22 cellular contexts compared by ENCODE assay signal in genomic region chr2:3953117-3953516, GRCh38.
DNase-seq lines count a peak whose midpoint lies in the region; ATAC-seq, FAIRE-seq and TF ChIP-seq lines count a peak whose summit lies in the region.
"Had no signal": no experiment of that assay in that cellular context is flagged by ENCODE, and none has a peak within 500 bp of the region (broad histone marks: within the 10 kb centered on the region; RNA-seq: fewer than 3 reads in every experiment).

No MANE protein-coding gene starts in this region.

- H4K8ac ChIP-seq in H1 (ENCODE audit: extremely low read depth, insufficient read depth, low read length) (no peak overlapping the region), neuronal stem cell (ENCODE audit: low read depth, low read length) (no peak overlapping the region)

- H3K56ac ChIP-seq in H1 (replicated peaks; ENCODE audit: insufficient read length, low read depth, low read length) = no peak overlapping the region

- no peaks in the 10 kb centered on the region for H3K27me3 Mint-ChIP-seq in activated CD8-positive, alpha-beta T cell treated with anti-CD3 and anti-CD28 coated beads, Interleukin-2, amount 10 ng/mL, durations not matched to agents 7 days and 5 days (ENCODE audit: low read depth)
- H3K27me3 Mint-ChIP-seq: B cell; CD4-positive, alpha-beta T cell had no signal

- H3K18ac ChIP-seq in H1 (ENCODE audit: extremely low read depth, low read length) = no peak overlapping the region
- H3K18ac ChIP-seq in neuronal stem cell (ENCODE audit: low read length) = peak overlapping the region; percentile 63

- TF ChIP-seq RAD21 in H1 (IDR thresholded peaks at IDR 0.05 in 1 of 2, conservative IDR thresholded peaks at IDR 0.05 in 1 of 2; ENCODE audit: low read depth in 2 of 2, low read length in 2 of 2) = no peak

- WGBS in H1 (ENCODE audit: extremely low coverage in 1 of 2, insufficient coverage in 1 of 2, insufficient read length in 1 of 2, insufficient replicate concordance in 2 of 2, low coverage in 1 of 2, low lambda C conversion rate in 2 of 2, missing lambda C conversion rate in 1 of 2), 2 experiments = 95% methylated on average over 11 of the region's 11 CpGs; no CpG with 5 or more reads in 1 of the 2 experiments
- WGBS in esophagus muscularis mucosa = no CpG with 5 or more reads among the region's 11 CpGs
- WGBS in neuronal stem cell (ENCODE audit: extremely low coverage in 2 of 2, insufficient read length in 2 of 2, insufficient replicate concordance in 1 of 2), 2 donors = no CpG with 5 or more reads among the region's 11 CpGs

- H2BK5ac ChIP-seq in H1 (ENCODE audit: low read depth, low read length) = no peak overlapping the region
- no peak overlapping the region for H2BK5ac ChIP-seq in neuronal stem cell (ENCODE audit: low read length)

- no peak for ATAC-seq in activated CD8-positive, alpha-beta T cell treated with anti-CD3 and anti-CD28 coated beads, Interleukin-2, amount 10 ng/mL, durations not matched to agents 7 days and 5 days
- ATAC-seq: A549; CD8-positive, alpha-beta T cell had no signal

- no peak overlapping the region for H3K27ac Mint-ChIP-seq in activated CD8-positive, alpha-beta T cell treated with anti-CD3 and anti-CD28 coated beads, Interleukin-2, amount 10 ng/mL, durations not matched to agents 7 days and 5 days
- H3K27ac Mint-ChIP-seq: B cell; CD4-positive, alpha-beta T cell; CD8-positive, alpha-beta T cell had no signal

- H3K4me3 ChIP-seq in H1 (ENCODE audit: extremely low read depth in 1 of 4, insufficient read depth in 2 of 4, low read depth in 3 of 4, low read length in 4 of 4) (no peak overlapping the region), esophagus muscularis mucosa (no peak overlapping the region), neuronal stem cell (ENCODE audit: low read length in 2 of 2) (no peak overlapping the region)
- H3K4me3 ChIP-seq: A549; BLaER1 treated with 17β-estradiol and CSF1 and Interleukin-3, amounts not matched to agents 10 nM and 100 nM had no signal

- H3K27me3 ChIP-seq in H1 (replicated peaks in 1 of 4; ENCODE audit: control insufficient read depth in 3 of 4, extremely low read depth in 1 of 4, insufficient read depth in 3 of 4, low read length in 3 of 4) (no peaks in the 10 kb centered on the region), esophagus muscularis mucosa (peaks cover 0 to 31% (median 0%) of the 10 kb centered on the region in 4 donors), neuronal stem cell (ENCODE audit: control insufficient read depth in 3 of 3, insufficient read depth in 3 of 3, low read depth in 1 of 3, low read length in 3 of 3) (no peaks in the 10 kb centered on the region)
- H3K27me3 ChIP-seq: BLaER1 treated with 17β-estradiol and CSF1 and Interleukin-3, amounts not matched to agents 10 nM and 100 nM had no signal

- H2BK120ac ChIP-seq in H1 (replicated peaks; ENCODE audit: low read depth, low read length) (no peak overlapping the region), neuronal stem cell (ENCODE audit: low read depth, low read length) (no peak overlapping the region)

- no peak overlapping the region for H3K23ac ChIP-seq in H1 (ENCODE audit: insufficient read length)
- no peak overlapping the region for H3K23ac ChIP-seq in neuronal stem cell (ENCODE audit: low read depth, low read length, poor library complexity)

- no peaks in the 10 kb centered on the region for H3K79me1 ChIP-seq in H1 (ENCODE audit: low read depth, low read length)
- no peaks in the 10 kb centered on the region for H3K79me1 ChIP-seq in neuronal stem cell (ENCODE audit: low read depth, low read length)

- TF ChIP-seq POLR2A in H1 (IDR thresholded peaks at IDR 0.05; ENCODE audit: control extremely low read depth in 1 of 2, low read depth in 2 of 2, low read length in 2 of 2) (no peak), esophagus muscularis mucosa (IDR thresholded peaks at IDR 0.05; ENCODE audit: low read depth) (no peak)

- H3K9ac ChIP-seq in H1 (replicated peaks in 1 of 4; ENCODE audit: extremely low read depth in 1 of 4, low read depth in 3 of 4, low read length in 3 of 4) (no peak overlapping the region), neuronal stem cell (ENCODE audit: low read depth, low read length, poor library complexity) (no peak overlapping the region)
- H3K9ac ChIP-seq: BLaER1 treated with 17β-estradiol and CSF1 and Interleukin-3, amounts not matched to agents 10 nM and 100 nM had no signal

- FAIRE-seq in H1 (lab: Jason Lieb, UNC) = no peak
- FAIRE-seq: A549, D721Med, G401.6, GM12891, GM19239 had no signal

- H4K5ac ChIP-seq in H1 (ENCODE audit: insufficient read length, low read depth, low read length) = no peak overlapping the region

- H3K4me3 Mint-ChIP-seq in activated CD8-positive, alpha-beta T cell treated with anti-CD3 and anti-CD28 coated beads, Interleukin-2, amount 10 ng/mL, durations not matched to agents 7 days and 5 days = no peak overlapping the region
- H3K4me3 Mint-ChIP-seq: B cell; CD4-positive, alpha-beta T cell; CD8-positive, alpha-beta T cell had no signal

- POLR2A ChIA-PET in H1 (lab: Charles Lee; ENCODE audit: partially characterized antibody) = no interaction called here
- POLR2A ChIA-PET in activated CD8-positive, alpha-beta T cell treated with anti-CD3 and anti-CD28 coated beads, Interleukin-2, amount 10 ng/mL, durations not matched to agents 7 days and 5 days (lab: Charles Lee) = no interaction called here

- H3K23me2 ChIP-seq in H1 (ENCODE audit: low read depth, low read length) = no peaks in the 10 kb centered on the region

- H3K4ac ChIP-seq in H1 (replicated peaks; ENCODE audit: insufficient read length, low read depth, low read length) = no peak overlapping the region
- H3K4ac ChIP-seq in neuronal stem cell (ENCODE audit: low read length) = peak overlapping the region; percentile 4

- no peak overlapping the region for H4K91ac ChIP-seq in H1 (replicated peaks; ENCODE audit: insufficient read length, low read length)
- H4K91ac ChIP-seq in neuronal stem cell (ENCODE audit: low read depth, low read length, poor library complexity) = no peak overlapping the region

- H3K14ac ChIP-seq in H1 (ENCODE audit: insufficient read length) (no peak overlapping the region), neuronal stem cell (ENCODE audit: low read length) (no peak overlapping the region)

- H3K36me3 ChIP-seq in H1 (ENCODE audit: control insufficient read depth in 2 of 4, insufficient read depth in 4 of 4, low read length in 3 of 4) = no peaks in the 10 kb centered on the region
- no peaks in the 10 kb centered on the region for H3K36me3 ChIP-seq in esophagus muscularis mucosa
- H3K36me3 ChIP-seq in neuronal stem cell (replicated peaks in 1 of 2; ENCODE audit: control insufficient read depth in 2 of 2, insufficient read depth in 2 of 2, low read length in 2 of 2) = no peaks in the 10 kb centered on the region

- 0 out of 2 replicates have a peak overlapping the region, but pooled peaks have one; percentile 61 for H2BK15ac ChIP-seq in H1 (ENCODE audit: low read length)
- no peak overlapping the region for H2BK15ac ChIP-seq in neuronal stem cell (ENCODE audit: low read length)

- H3K4me1 Mint-ChIP-seq in activated CD8-positive, alpha-beta T cell treated with anti-CD3 and anti-CD28 coated beads, Interleukin-2, amount 10 ng/mL, durations not matched to agents 7 days and 5 days (ENCODE audit: low read depth) = no peaks in the 10 kb centered on the region
- H3K4me1 Mint-ChIP-seq: B cell had no signal

- intact Hi-C loops in esophagus muscularis mucosa (cut with DNase I) = no loop called here

- H3K9me3 ChIP-seq in H1 (ENCODE audit: insufficient read depth in 2 of 2, low read depth in 1 of 2, low read length in 1 of 2) (peaks cover 8 to 12% of the 10 kb centered on the region in 2 experiments; a peak in 3 of 4 replicates), esophagus muscularis mucosa (peaks cover 0 to 10% (median 5%) of the 10 kb centered on the region in 4 donors), neuronal stem cell (replicated peaks in 1 of 2; ENCODE audit: control insufficient read depth in 2 of 2, insufficient read depth in 1 of 2, low read depth in 1 of 2, low read length in 2 of 2) (peaks cover 0 to 12% of the 10 kb centered on the region in 2 donors)
- H3K9me3 ChIP-seq: Caco-2 had no signal

- no peak overlapping the region for H3K27ac ChIP-seq in H1 (ENCODE audit: low read depth, low read length)
- no peak overlapping the region for H3K27ac ChIP-seq in esophagus muscularis mucosa (replicated peaks in 1 of 4)
- no peak overlapping the region for H3K27ac ChIP-seq in neuronal stem cell (replicated peaks; ENCODE audit: low read length)
- H3K27ac ChIP-seq: 22Rv1; A549; BLaER1 treated with 17β-estradiol and CSF1 and Interleukin-3, amounts not matched to agents 10 nM and 100 nM; C4-2B had no signal

- TF ChIP-seq EP300 in H1 (IDR thresholded peaks at IDR 0.05; ENCODE audit: borderline replicate concordance in 1 of 2, low read depth in 2 of 2, low read length in 2 of 2) (no peak), esophagus muscularis mucosa (IDR thresholded peaks at IDR 0.05) (no peak)

- DNase-seq in H1 (ENCODE audit: low read depth in 1 of 2, low spot score in 2 of 2) (no peak), esophagus muscularis mucosa (ENCODE audit: extremely low spot score) (peak; percentile 39), neuronal stem cell (ENCODE audit: low spot score) (no peak), NCI-H146 treated with DMSO at 0.1 percent for 48 hours (lab: John Stamatoyannopoulos, UW; ENCODE audit: unreplicated experiment) (no peak), NCI-H446 (lab: John Stamatoyannopoulos, UW) (no peak)
- DNase-seq in activated CD8-positive, alpha-beta T cell treated with anti-CD3 and anti-CD28 coated beads, Interleukin-2, amount 10 ng/mL, durations not matched to agents 7 days and 5 days = no peak
- DNase-seq: AML-193; Caco-2; Calu3; CD4-positive, alpha-beta T cell; CD8-positive, alpha-beta T cell; DMS79 treated with DMSO at 0.1 percent for 48 hours; GF-D8 had no signal

- H3K79me2 ChIP-seq in H1 (ENCODE audit: control insufficient read depth in 1 of 2, insufficient read depth in 2 of 2, low read length in 2 of 2) = no peaks in the 10 kb centered on the region

- H2BK12ac ChIP-seq in H1 (ENCODE audit: low read depth, low read length) (no peak overlapping the region), neuronal stem cell (ENCODE audit: low read length) (no peak overlapping the region)

- H2AFZ ChIP-seq in H1 (ENCODE audit: low read length) (no peak overlapping the region), neuronal stem cell (ENCODE audit: low read length) (no peak overlapping the region)

- H4K20me1 ChIP-seq in H1 (replicated peaks in 1 of 2; ENCODE audit: control insufficient read depth in 1 of 2, insufficient read depth in 2 of 2, low read length in 2 of 2) = no peaks in the 10 kb centered on the region

- TF ChIP-seq CTCF in H1 (IDR thresholded peaks at IDR 0.05; ENCODE audit: control extremely low read depth in 1 of 3, insufficient read depth in 1 of 3, low read depth in 1 of 3, low read length in 3 of 3) = no peak
- no peak for TF ChIP-seq CTCF in esophagus muscularis mucosa (IDR thresholded peaks at IDR 0.05)

- no peaks in the 10 kb centered on the region for H3K36me3 Mint-ChIP-seq in activated CD8-positive, alpha-beta T cell treated with anti-CD3 and anti-CD28 coated beads, Interleukin-2, amount 10 ng/mL, durations not matched to agents 7 days and 5 days (ENCODE audit: low read depth)
- H3K36me3 Mint-ChIP-seq: CD8-positive, alpha-beta T cell had no signal

- peaks cover 3% of the 10 kb centered on the region for H3K9me3 Mint-ChIP-seq in activated CD8-positive, alpha-beta T cell treated with anti-CD3 and anti-CD28 coated beads, Interleukin-2, amount 10 ng/mL, durations not matched to agents 7 days and 5 days (ENCODE audit: insufficient read depth)

- no peak overlapping the region for H2AK5ac ChIP-seq in H1 (ENCODE audit: low read depth, low read length)
- H2AK5ac ChIP-seq in neuronal stem cell (ENCODE audit: low read depth, low read length) = peak overlapping the region; percentile 65

- no peak overlapping the region for H2BK20ac ChIP-seq in H1 (ENCODE audit: low read length)

- H3K4me1 ChIP-seq in H1 (replicated peaks in 1 of 4; ENCODE audit: control insufficient read depth in 3 of 4, insufficient read depth in 4 of 4, low read length in 3 of 4) (no peaks in the 10 kb centered on the region; a peak in 2 of 7 replicates), esophagus muscularis mucosa (no peaks in the 10 kb centered on the region), neuronal stem cell (ENCODE audit: control insufficient read depth in 2 of 2, insufficient read depth in 1 of 2, low read depth in 1 of 2, low read length in 2 of 2) (peaks cover 0 to 3% of the 10 kb centered on the region in 2 donors)
- H3K4me1 ChIP-seq: A549; BLaER1 treated with 17β-estradiol and CSF1 and Interleukin-3, amounts not matched to agents 10 nM and 100 nM; Caco-2 had no signal

- CTCF ChIA-PET in H1 (lab: Charles Lee; ENCODE audit: partially characterized antibody) = interaction anchor here (0.6 to 1.6 kb wide), 4 partner anchors 9 to 810 kb away, joined by 3 read pairs; no protein-coding TSS in a partner anchor
- CTCF ChIA-PET in activated CD8-positive, alpha-beta T cell treated with anti-CD3 and anti-CD28 coated beads, Interleukin-2, amount 10 ng/mL, durations not matched to agents 7 days and 5 days (lab: Charles Lee) = no interaction called here

- H3K4me2 ChIP-seq in H1 (ENCODE audit: insufficient read depth in 1 of 2, low read depth in 2 of 2, low read length in 2 of 2) (no peak overlapping the region), neuronal stem cell (ENCODE audit: insufficient read depth, low read length, poor library complexity, severe bottlenecking) (no peak overlapping the region)
- H3K4me2 ChIP-seq: A549; BLaER1 treated with 17β-estradiol and CSF1 and Interleukin-3, amounts not matched to agents 10 nM and 100 nM had no signal
